ENCODE assay signal across 14 cellular contexts in genomic region chr12:25020621-25021243, GRCh38.
A peak's percentile ranks its signal among the peaks of the same experiment; 100 is the strongest.
DNase-seq lines count a peak whose midpoint lies in the region; ATAC-seq and TF ChIP-seq lines count a peak whose summit lies in the region.
"Had no signal": no experiment of that assay in that cellular context is flagged by ENCODE, and none has a peak within 500 bp of the region (broad histone marks: within the 10 kb centered on the region; RNA-seq: fewer than 3 reads in every experiment).

No MANE protein-coding gene starts in this region.

- peaks cover 0 to 5% of the 10 kb centered on the region in 2 experiments; a peak in 2 of 5 replicates for H3K9me3 Mint-ChIP-seq in H9
- H3K9me3 Mint-ChIP-seq: central memory CD8-positive, alpha-beta T cell had no signal

- no peak overlapping the region for H3K27ac Mint-ChIP-seq in H9

- H3K27me3 ChIP-seq in H9 (ENCODE audit: insufficient read depth, low read length): no peaks in the 10 kb centered on the region

- H4K8ac ChIP-seq in H9 (replicated peaks; ENCODE audit: insufficient read length, low read depth, low read length): no peak overlapping the region

- H3K4me1 Mint-ChIP-seq in H9: no peaks in the 10 kb centered on the region
- H3K4me1 Mint-ChIP-seq: central memory CD8-positive, alpha-beta T cell had no signal

- no peak overlapping the region for H3K18ac ChIP-seq in H9 (ENCODE audit: insufficient read length, low read depth, low read length)

- H3K79me1 ChIP-seq in H9 (ENCODE audit: insufficient read depth, low read depth, low read length, poor library complexity, severe bottlenecking): no peaks in the 10 kb centered on the region

- ATAC-seq in GM19455 (IDR thresholded peaks at IDR 0.05; ENCODE audit: unreplicated experiment): peak; percentile 84
- peak; percentile 85 for ATAC-seq in HG02981 (IDR thresholded peaks at IDR 0.05; ENCODE audit: unreplicated experiment)

- no peak overlapping the region for H3K56ac ChIP-seq in H9 (ENCODE audit: insufficient read length, low read depth, low read length)

- no peak overlapping the region for H2BK12ac ChIP-seq in H9 (ENCODE audit: insufficient read length, low read depth, low read length)

- no peaks in the 10 kb centered on the region for H4K20me1 ChIP-seq in H9 (ENCODE audit: control insufficient read depth, insufficient read depth, insufficient read length)

- H3K79me2 ChIP-seq in H9 (ENCODE audit: insufficient read depth, low read length): no peaks in the 10 kb centered on the region

- H2BK120ac ChIP-seq in H9 (ENCODE audit: low read depth, low read length, poor library complexity, severe bottlenecking): no peak overlapping the region

- no peak overlapping the region for H3K4me2 ChIP-seq in H9 (ENCODE audit: insufficient read depth, insufficient read length, low read length)
- H3K4me2 ChIP-seq: smooth muscle cell had no signal

- DNase-seq in GM12865 (ENCODE audit: low read depth) (peak; percentile 81), NAMALWA (ENCODE audit: low spot score) (peak; percentile 91), H9 (no peak), ecto neural progenitor cell (ENCODE audit: low spot score) (no peak), kidney tubule cell (ENCODE audit: low spot score) (no peak)
- DNase-seq in stimulated activated CD4-positive, alpha-beta T cell treated with anti-CD3 and anti-CD28 coated beads, Interleukin-15, amount 100 ng/mL, for 24 hours: no peak
- DNase-seq: activated CD8-positive, alpha-beta memory T cell treated with anti-CD3 and anti-CD28 coated beads, Interleukin-2, amount 50 U/mL, for 4 hours; glutamatergic neuron; NCI-H1105; SW 1271 had no signal

- H3K9me3 ChIP-seq in H9 (ENCODE audit: control insufficient read depth, low read depth, low read length): no peaks in the 10 kb centered on the region

- no peak for TF ChIP-seq CTCF in GM12865 (IDR thresholded peaks at IDR 0.05; ENCODE audit: insufficient read depth, low read depth, low read length, missing control alignments)
- TF ChIP-seq CTCF in H9 (conservative IDR thresholded peaks at IDR 0.05): no peak

- H4K5ac ChIP-seq in H9 (ENCODE audit: insufficient read length, low read depth, low read length): no peak overlapping the region

- H2BK20ac ChIP-seq in H9 (ENCODE audit: low read depth, low read length, poor library complexity, severe bottlenecking): no peak overlapping the region

- no peaks in the 10 kb centered on the region for H3K4me1 ChIP-seq in H9 (ENCODE audit: insufficient read depth, low read length)

- no peaks in the 10 kb centered on the region for H3K27me3 Mint-ChIP-seq in H9 (ENCODE audit: low read depth)

- no peaks in the 10 kb centered on the region; a peak in 2 of 7 replicates for H3K36me3 Mint-ChIP-seq in H9 (ENCODE audit: insufficient read depth in 1 of 3, low read depth in 3 of 3)

- H3K27ac ChIP-seq in H9 (ENCODE audit: insufficient read length, low read depth, low read length): no peak overlapping the region

- H2AK5ac ChIP-seq in H9 (ENCODE audit: insufficient read length, low read length): no peak overlapping the region

- no peak overlapping the region for H3K4me3 ChIP-seq in GM12865 (ENCODE audit: low read depth, low read length)
- H3K4me3 ChIP-seq: smooth muscle cell had no signal

- no peak overlapping the region for H4K91ac ChIP-seq in H9 (ENCODE audit: insufficient read length, low read depth, low read length)

- H3K23me2 ChIP-seq in H9 (ENCODE audit: insufficient read length, low read depth, low read length, poor library complexity, severe bottlenecking): no peaks in the 10 kb centered on the region

- no peak overlapping the region for H3K9ac ChIP-seq in H9 (ENCODE audit: extremely low read depth, insufficient read length, low read length)

- no peak overlapping the region for H3T11ph ChIP-seq in H9 (ENCODE audit: low read length)

- WGBS in H9 (ENCODE audit: extremely low coverage, insufficient read length, low lambda C conversion rate): no CpG with 5 or more reads among the region's 7 CpGs

- no peak overlapping the region for H2BK5ac ChIP-seq in H9 (ENCODE audit: insufficient read length, low read length)

- H3K14ac ChIP-seq in H9 (ENCODE audit: insufficient read depth, low read length): no peak overlapping the region

- no peak overlapping the region for H3K4me3 Mint-ChIP-seq in H9
- H3K4me3 Mint-ChIP-seq: central memory CD8-positive, alpha-beta T cell had no signal

- no peak overlapping the region for H2BK15ac ChIP-seq in H9 (ENCODE audit: low read depth, low read length)

- no peak overlapping the region for H2AFZ ChIP-seq in H9 (ENCODE audit: low read length)

- no peak overlapping the region for H3K4ac ChIP-seq in H9 (ENCODE audit: low read depth, low read length)

- no peak overlapping the region for H3K23ac ChIP-seq in H9 (ENCODE audit: insufficient read length, low read depth, low read length)

Comparison
In these comparisons a context has a peak if more than half of its experiments do, and no peak if none do; other contexts are left out.
1. DNase-seq: peak in GM12865 (single experiment) and NAMALWA (single experiment); none in H9 (single experiment), stimulated activated CD4-positive, alpha-beta T cell treated with anti-CD3 and anti-CD28 coated beads, Interleukin-15, amount 100 ng/mL, for 24 hours (single experiment), ecto neural progenitor cell (single experiment) and kidney tubule cell (single experiment).